Comparison of ENCODE assay signal across 8 cellular contexts in genomic region chr17:50161023-50161910, GRCh38. TPM values are rescaled to one million over a fixed set of nuclear protein-coding genes. Genes with fewer than 3 reads are reported as not detected.
DNase-seq lines count a peak whose midpoint lies in the region; ATAC-seq and TF ChIP-seq lines count a peak whose summit lies in the region.

No MANE protein-coding gene starts in this region.

- TF ChIP-seq CTCF in lower leg skin (IDR thresholded peaks at IDR 0.05): no peak

- peak; percentile 87 for ATAC-seq in GM19324 (IDR thresholded peaks at IDR 0.05; ENCODE audit: low FRiP score, unreplicated experiment)
- peak; percentile 85 for ATAC-seq in HG03565 (IDR thresholded peaks at IDR 0.05; ENCODE audit: unreplicated experiment)

- WGBS in lower leg skin, 2 donors: 1% methylated on average over 38 to 51 of the region's 53 CpGs

- DNase-seq in C1 segment of cervical spinal cord (lab: John Stamatoyannopoulos, UW) (peak; percentile 55 to 93 (median 83)), NCI-H748 (lab: John Stamatoyannopoulos, UW; ENCODE audit: unreplicated experiment) (peak; percentile 92), dermis blood vessel endothelial cell (peak; percentile 95), lower leg skin (ENCODE audit: low spot score in 2 of 2) (peak; percentile 88 to 99)
- peak; percentile 93 for DNase-seq in activated CD4-positive, alpha-beta T cell treated with anti-CD3 and anti-CD28 coated beads, Interleukin-2, amount 50 U/mL, for 1 hour
- DNase-seq in stimulated activated CD4-positive, alpha-beta T cell treated with anti-CD3 and anti-CD28 coated beads, Interleukin-4, amount 100 ng/mL, for 24 hours: peak; percentile 96

- H3K4me3 ChIP-seq in lower leg skin (ENCODE audit: low read depth, poor library complexity, severe bottlenecking): peak overlapping the region; percentile 16

- intact Hi-C loops in lower leg skin (cut with DNase I; ENCODE audit: low total_unique reads): no loop called here

- TF ChIP-seq POLR2A in lower leg skin (IDR thresholded peaks at IDR 0.05): no peak

RNA-seq across cellular contexts. Expression of gene SGCA, which starts 4.5 kb away (rescaled TPM):
- not detected in 2 replicates for total RNA-seq in dermis blood vessel endothelial cell
- total RNA-seq in lower leg skin: 1 to 10 TPM; 1.0 to 9.9 (median 5.6) TPM

RNA-seq across cellular contexts. Expression of gene PPP1R9B, which starts 10.8 kb away (rescaled TPM):
- total RNA-seq in dermis blood vessel endothelial cell: 35.2 and 45.8 TPM in 2 replicates
- 10 to 100 TPM; 20.7 to 31.9 (median 29.5) TPM for total RNA-seq in lower leg skin

RNA-seq across cellular contexts. Expression of gene SAMD14, which starts 31.3 kb away (rescaled TPM):
- total RNA-seq in dermis blood vessel endothelial cell (5.1 and 5.8 TPM in 2 replicates), lower leg skin (under 1 TPM in 1 of 4 donors, not detected in 3; 0.39 TPM)

RNA-seq across cellular contexts. Expression of gene COL1A1, which starts 40.2 kb away (rescaled TPM):
- 4.2 and 12.6 TPM in 2 replicates for total RNA-seq in dermis blood vessel endothelial cell
- total RNA-seq in lower leg skin: 10 to 100 TPM; 15.0 to 90.5 (median 25.8) TPM

Comparison
In these comparisons a context has a peak if more than half of its experiments do, and no peak if none do; other contexts are left out.
1. Peak in every context shown above with its lines: DNase-seq, ATAC-seq and H3K4me3 ChIP-seq.